Comparison of ENCODE assay signal across 9 cellular contexts in genomic region chr1:121518726-121519041, GRCh38.
DNase-seq lines count a peak whose midpoint lies in the region; ATAC-seq and TF ChIP-seq lines count a peak whose summit lies in the region.
"Had no signal": no experiment of that assay in that cellular context is flagged by ENCODE, and none has a peak within 500 bp of the region (broad histone marks: within the 10 kb centered on the region; RNA-seq: fewer than 3 reads in every experiment).

No MANE protein-coding gene starts in this region.

- TF ChIP-seq CTCF in CD14-positive monocyte (IDR thresholded peaks at IDR 0.05): no peak
- TF ChIP-seq CTCF in gastrocnemius medialis (IDR thresholded peaks at IDR 0.05 in 4 of 5, conservative IDR thresholded peaks at IDR 0.05 in 1 of 5): no peak
- no peak for TF ChIP-seq CTCF in GM10266 (IDR thresholded peaks at IDR 0.05; ENCODE audit: control insufficient read depth, insufficient read depth, low read depth, missing control alignments)

- H3K4me1 ChIP-seq in duodenal mucosa (ENCODE audit: control insufficient read depth in 1 of 2, insufficient read depth in 2 of 2, low read length in 2 of 2): no peaks in the 10 kb centered on the region
- H3K4me1 ChIP-seq in gastrocnemius medialis: no peaks in the 10 kb centered on the region

- peak overlapping the region; percentile 63 for H3K4me3 ChIP-seq in MG63
- peak overlapping the region; percentile 62 to 67 for H3K4me3 ChIP-seq in duodenal mucosa (ENCODE audit: low read depth in 1 of 2, low read length in 2 of 2)
- H3K4me3 ChIP-seq in gastrocnemius medialis: peak overlapping the region in 2 of 4 donors; percentile 33 to 36
- H3K4me3 ChIP-seq: mucosa of descending colon had no signal

- intact Hi-C loops in CD14-positive monocyte (cut with micrococcal nuclease): loop anchor here (5.0 to 10.0 kb wide), 2 partner anchors 56 to 64 kb away; no protein-coding TSS in a partner anchor
- intact Hi-C loops in gastrocnemius medialis (cut with DNase I; ENCODE audit: low total_unique reads): no loop called here

- H3K9me3 ChIP-seq in MG63: no peaks in the 10 kb centered on the region
- H3K9me3 ChIP-seq in duodenal mucosa (ENCODE audit: control insufficient read depth in 1 of 2, low read length in 2 of 2): no peaks in the 10 kb centered on the region
- no peaks in the 10 kb centered on the region for H3K9me3 ChIP-seq in gastrocnemius medialis
- H3K9me3 ChIP-seq: mucosa of descending colon had no signal

- ATAC-seq in natural killer cell treated with Interleukin-12 subunit alpha and Interleukin-12 subunit beta and Interleukin-15 and Interleukin-18, amount 100 ng/mL, for 72 hours: no peak
- ATAC-seq in gastrocnemius medialis: no peak

- H3K4me1 Mint-ChIP-seq in CD14-positive monocyte: peaks cover 51% of the 10 kb centered on the region
- peaks cover 32 to 33% of the 10 kb centered on the region in 2 donors for H3K4me1 Mint-ChIP-seq in natural killer cell treated with Interleukin-12 subunit alpha and Interleukin-12 subunit beta and Interleukin-15 and Interleukin-18, amount 100 ng/mL, for 72 hours (ENCODE audit: low read depth in 2 of 2)

- DNase-seq in CD14-positive monocyte (ENCODE audit: low spot score): no peak
- DNase-seq in MG63: no peak
- no peak for DNase-seq in natural killer cell treated with Interleukin-12 subunit alpha and Interleukin-12 subunit beta and Interleukin-15 and Interleukin-18, amount 100 ng/mL, for 72 hours (ENCODE audit: low spot score)
- DNase-seq in gastrocnemius medialis: no peak
- no peak for DNase-seq in GM10266 (ENCODE audit: extremely low spot score)
- no peak for DNase-seq in NK-92 (lab: John Stamatoyannopoulos, UW; ENCODE audit: unreplicated experiment)
- DNase-seq in T1000 (lab: John Stamatoyannopoulos, UW): no peak

- TF ChIP-seq POLR2A in gastrocnemius medialis (IDR thresholded peaks at IDR 0.05): no peak

- H3K4me3 Mint-ChIP-seq in CD14-positive monocyte: peak overlapping the region; percentile 89 to 93
- H3K4me3 Mint-ChIP-seq in natural killer cell treated with Interleukin-12 subunit alpha and Interleukin-12 subunit beta and Interleukin-15 and Interleukin-18, amount 100 ng/mL, for 72 hours: peak overlapping the region; percentile 88

- H3K27ac Mint-ChIP-seq in CD14-positive monocyte: peak overlapping the region in 2 of 7 donors; percentile 8 to 50
- peak overlapping the region; percentile 62 to 80 for H3K27ac Mint-ChIP-seq in natural killer cell treated with Interleukin-12 subunit alpha and Interleukin-12 subunit beta and Interleukin-15 and Interleukin-18, amount 100 ng/mL, for 72 hours

- peaks cover 0 to 3% (median 0%) of the 10 kb centered on the region in 7 donors for H3K9me3 Mint-ChIP-seq in CD14-positive monocyte
- no peaks in the 10 kb centered on the region for H3K9me3 Mint-ChIP-seq in natural killer cell treated with Interleukin-12 subunit alpha and Interleukin-12 subunit beta and Interleukin-15 and Interleukin-18, amount 100 ng/mL, for 72 hours

- in situ Hi-C loops in gastrocnemius medialis (cut with MboI; ENCODE audit: low sequenced_read_pairs in 4 of 4): no loop called here

- H3K36me3 ChIP-seq in MG63 (no peaks in the 10 kb centered on the region), duodenal mucosa (ENCODE audit: control insufficient read depth in 1 of 2, insufficient read depth in 2 of 2, low read length in 2 of 2) (no peaks in the 10 kb centered on the region), gastrocnemius medialis (no peaks in the 10 kb centered on the region)

- H3K27ac ChIP-seq in duodenal mucosa (ENCODE audit: low read depth, low read length) (no peak overlapping the region), gastrocnemius medialis (no peak overlapping the region)

- H3K27me3 ChIP-seq in MG63 (no peaks in the 10 kb centered on the region), duodenal mucosa (ENCODE audit: control insufficient read depth in 1 of 2, insufficient read depth in 2 of 2, low read length in 2 of 2) (no peaks in the 10 kb centered on the region), gastrocnemius medialis (peaks cover 17 to 23% (median 19%) of the 10 kb centered on the region in 3 donors)

- peaks cover under 1 to 2% (median 2%) of the 10 kb centered on the region in 3 donors for H3K27me3 Mint-ChIP-seq in CD14-positive monocyte (ENCODE audit: low read depth in 3 of 3)
- H3K27me3 Mint-ChIP-seq in natural killer cell treated with Interleukin-12 subunit alpha and Interleukin-12 subunit beta and Interleukin-15 and Interleukin-18, amount 100 ng/mL, for 72 hours: peaks cover 0 to 1% of the 10 kb centered on the region in 2 donors

- H3K36me3 Mint-ChIP-seq in CD14-positive monocyte: no peaks in the 10 kb centered on the region
- no peaks in the 10 kb centered on the region for H3K36me3 Mint-ChIP-seq in natural killer cell treated with Interleukin-12 subunit alpha and Interleukin-12 subunit beta and Interleukin-15 and Interleukin-18, amount 100 ng/mL, for 72 hours

- peak overlapping the region in 1 of 2 donors; percentile 43 for H3K9ac ChIP-seq in duodenal mucosa (ENCODE audit: low read depth in 1 of 2, low read length in 2 of 2)
